ENCODE assay signal across 1 cellular context in genomic region chr11:3933165-3933628, GRCh38.
A peak's percentile ranks its signal among the peaks of the same experiment; 100 is the strongest.
TF ChIP-seq lines count a peak whose summit lies in the region.

No MANE protein-coding gene starts in this region.

TF ChIP-seq in HepG2, 621 proteins besides CTCF, POLR2A, EP300 and RAD21 (continued from another document and continues in another):
- TF ChIP-seq ZBTB40 (IDR thresholded peaks at IDR 0.05): no peak
- TF ChIP-seq ZBTB40 (CRISPR knock-in tag; IDR thresholded peaks at IDR 0.05): no peak
- TF ChIP-seq ZNF263 (CRISPR knock-in tag; IDR thresholded peaks at IDR 0.05): no peak
- TF ChIP-seq ZNF567 (CRISPR knock-in tag; IDR thresholded peaks at IDR 0.05; ENCODE audit: borderline replicate concordance): no peak
- no peak for TF ChIP-seq IRF9 (CRISPR knock-in tag; IDR thresholded peaks at IDR 0.05; ENCODE audit: borderline replicate concordance)
- TF ChIP-seq TBP (CRISPR knock-in tag; IDR thresholded peaks at IDR 0.05): no peak
- no peak for TF ChIP-seq RBAK (CRISPR knock-in tag; IDR thresholded peaks at IDR 0.05)
- TF ChIP-seq HDAC2 (CRISPR knock-in tag; IDR thresholded peaks at IDR 0.05): peak; percentile 85; the same call in 1 of the 2 replicates
- no peak for TF ChIP-seq ZNF703 (CRISPR knock-in tag; IDR thresholded peaks at IDR 0.05; ENCODE audit: borderline replicate concordance)
- no peak for TF ChIP-seq ZNF850 (CRISPR knock-in tag; conservative IDR thresholded peaks at IDR 0.05)
- no peak for TF ChIP-seq ATF7-NPFF (CRISPR knock-in tag; IDR thresholded peaks at IDR 0.05; ENCODE audit: low read depth)
- TF ChIP-seq GLI4 (CRISPR knock-in tag; IDR thresholded peaks at IDR 0.05; ENCODE audit: borderline replicate concordance): no peak
- TF ChIP-seq CBX5 (CRISPR knock-in tag; IDR thresholded peaks at IDR 0.05; ENCODE audit: borderline replicate concordance): 0 out of 2 replicates have a peak, but pooled peaks have one; percentile 50
- no peak for TF ChIP-seq TERF1 (CRISPR knock-in tag; IDR thresholded peaks at IDR 0.05)
- TF ChIP-seq ZNF354B (CRISPR knock-in tag; IDR thresholded peaks at IDR 0.05): no peak
- no peak for TF ChIP-seq ZFP37 (CRISPR knock-in tag; IDR thresholded peaks at IDR 0.05; ENCODE audit: borderline replicate concordance)
- TF ChIP-seq ZMAT5 (CRISPR knock-in tag; IDR thresholded peaks at IDR 0.05; ENCODE audit: borderline replicate concordance, low read depth): no peak
- no peak for TF ChIP-seq SP1 (IDR thresholded peaks at IDR 0.05)
- no peak for TF ChIP-seq SP1 (CRISPR knock-in tag; IDR thresholded peaks at IDR 0.05)
- TF ChIP-seq ZNF318 (CRISPR knock-in tag; IDR thresholded peaks at IDR 0.05): no peak
- no peak for TF ChIP-seq ZNF580 (CRISPR knock-in tag; IDR thresholded peaks at IDR 0.05; ENCODE audit: borderline replicate concordance, low read depth)
- no peak for TF ChIP-seq XBP1 (CRISPR knock-in tag; IDR thresholded peaks at IDR 0.05)
- no peak for TF ChIP-seq ZBTB7A (CRISPR knock-in tag; IDR thresholded peaks at IDR 0.05)
- TF ChIP-seq ZNF33A (CRISPR knock-in tag; IDR thresholded peaks at IDR 0.05; ENCODE audit: borderline replicate concordance): no peak
- peak; percentile 64 for TF ChIP-seq ZGPAT (CRISPR knock-in tag; IDR thresholded peaks at IDR 0.05)
- TF ChIP-seq ATF5 (CRISPR knock-in tag; IDR thresholded peaks at IDR 0.05; ENCODE audit: low read depth): no peak
- peak; percentile 32; the same call in 1 of the 2 replicates for TF ChIP-seq MIER2 (CRISPR knock-in tag; IDR thresholded peaks at IDR 0.05)
- no peak for TF ChIP-seq TARDBP (CRISPR knock-in tag; IDR thresholded peaks at IDR 0.05)
- TF ChIP-seq KDM5B (CRISPR knock-in tag; IDR thresholded peaks at IDR 0.05; ENCODE audit: borderline replicate concordance): no peak
- TF ChIP-seq SP140L (CRISPR knock-in tag; IDR thresholded peaks at IDR 0.05; ENCODE audit: borderline replicate concordance): no peak
- no peak for TF ChIP-seq ZBTB1 (CRISPR knock-in tag; IDR thresholded peaks at IDR 0.05; ENCODE audit: borderline replicate concordance)
- TF ChIP-seq ZMAT3 (CRISPR knock-in tag; conservative IDR thresholded peaks at IDR 0.05): no peak
- TF ChIP-seq HES4 (CRISPR knock-in tag; IDR thresholded peaks at IDR 0.05; ENCODE audit: borderline replicate concordance): no peak
- TF ChIP-seq ZNF788 (CRISPR knock-in tag; IDR thresholded peaks at IDR 0.05; ENCODE audit: borderline replicate concordance): no peak
- TF ChIP-seq CCAR2 (optimal IDR thresholded peaks at IDR 0.05; ENCODE audit: low read depth, low read length): no peak
- TF ChIP-seq E2F5 (CRISPR knock-in tag; conservative IDR thresholded peaks at IDR 0.05): no peak
- TF ChIP-seq ZFX (CRISPR knock-in tag; IDR thresholded peaks at IDR 0.05; ENCODE audit: low read depth): peak; percentile 42; the same call in 1 of the 2 replicates
- TF ChIP-seq GFI1 (CRISPR knock-in tag; IDR thresholded peaks at IDR 0.05; ENCODE audit: borderline replicate concordance): no peak
